Comparison of ENCODE assay signal across 26 cellular contexts in genomic region chr17:79698086-79698690, GRCh38. TPM values are rescaled to one million over a fixed set of nuclear protein-coding genes. Genes with fewer than 3 reads are reported as not detected.
"Had no signal": no experiment of that assay in that cellular context is flagged by ENCODE, and none has a peak within 500 bp of the region (broad histone marks: within the 10 kb centered on the region; RNA-seq: fewer than 3 reads in every experiment).

No MANE protein-coding gene starts in this region.

- H3K36me3 Mint-ChIP-seq: activated naive CD8-positive, alpha-beta T cell had no signal

- H3K4me1 ChIP-seq: SJSA1 had no signal

- H3K4me3 ChIP-seq: cardiac muscle cell, PC-9, SJSA1 had no signal

- DNase-seq: activated B cell treated with CpG ODN at 0.5 μM for 24 hours; activated CD4-positive, alpha-beta T cell treated with anti-CD3 and anti-CD28 coated beads for 1 hour; activated CD4-positive, alpha-beta T cell treated with anti-CD3 and anti-CD28 coated beads, Interleukin-2, amount 10 ng/mL, durations not matched to agents 24 days and 14 days; activated CD4-positive, alpha-beta T cell treated with anti-CD3 and anti-CD28 coated beads, Interleukin-2, amount 50 U/mL, for 48 hours; activated CD8-positive, alpha-beta memory T cell treated with anti-CD3 and anti-CD28 coated beads for 24 hours; activated effector memory CD4-positive, alpha-beta T cell treated with anti-CD3 and anti-CD28 coated beads, Interleukin-2, amount 50 U/mL, for 16 hours; activated naive CD4-positive, alpha-beta T cell treated with anti-CD3 and anti-CD28 coated beads for 36 hours; activated T-cell treated with anti-CD3 and anti-CD28 coated beads, Interleukin-2, amount 50 U/mL, for 4 hours; amygdala; brain microvascular endothelial cell; MM.1S; NCI-H1930; NCI-H2171; NCI-H226; PC-9; SHP77; SW 1271; T-helper 9 cell had no signal

- H3K27ac ChIP-seq: brain microvascular endothelial cell, cardiac muscle cell, KMS-11, PC-9, SJSA1 had no signal

- H3K27ac Mint-ChIP-seq: activated B cell treated with CpG ODN at 0.5 μM for 24 hours; activated CD4-positive, alpha-beta T cell treated with anti-CD3 and anti-CD28 coated beads, Interleukin-2, amount 10 ng/mL, durations not matched to agents 24 days and 14 days; activated naive CD4-positive, alpha-beta T cell treated with anti-CD3 and anti-CD28 coated beads for 36 hours; activated naive CD8-positive, alpha-beta T cell had no signal

- H3K4me2 ChIP-seq: KMS-11, PC-9 had no signal

- H3K9me3 Mint-ChIP-seq: activated B cell treated with CpG ODN at 0.5 μM for 24 hours; activated CD4-positive, alpha-beta T cell treated with anti-CD3 and anti-CD28 coated beads, Interleukin-2, amount 10 ng/mL, durations not matched to agents 24 days and 14 days; activated naive CD4-positive, alpha-beta T cell treated with anti-CD3 and anti-CD28 coated beads for 36 hours; activated T-cell treated with anti-CD3 and anti-CD28 coated beads, Interleukin-2, amount 50 U/mL, for 4 hours had no signal

- H3K9me3 ChIP-seq: SJSA1 had no signal

- H3K27me3 ChIP-seq: cardiac muscle cell had no signal

- ATAC-seq: activated T-cell treated with anti-CD3 and anti-CD28 coated beads, Interleukin-2, amount 50 U/mL, for 4 hours; SK-N-SH treated with all-trans-retinoic acid at 6 μM for 48 hours had no signal

- H3K4me3 Mint-ChIP-seq: activated B cell treated with CpG ODN at 0.5 μM for 24 hours; activated CD4-positive, alpha-beta T cell treated with anti-CD3 and anti-CD28 coated beads, Interleukin-2, amount 10 ng/mL, durations not matched to agents 24 days and 14 days; activated naive CD4-positive, alpha-beta T cell treated with anti-CD3 and anti-CD28 coated beads for 36 hours; activated naive CD8-positive, alpha-beta T cell; activated T-cell treated with anti-CD3 and anti-CD28 coated beads, Interleukin-2, amount 50 U/mL, for 4 hours had no signal

- H3K36me3 ChIP-seq: brain microvascular endothelial cell, cardiac muscle cell, SJSA1 had no signal

- H2AFZ ChIP-seq: PC-9 had no signal

RNA-seq across cellular contexts. Expression of gene ENPP7, which starts 32.6 kb away (rescaled TPM):
- total RNA-seq: activated CD4-positive, alpha-beta T cell treated with anti-CD3 and anti-CD28 coated beads, Interleukin-2, amount 10 ng/mL, durations not matched to agents 24 days and 14 days; activated naive CD4-positive, alpha-beta T cell treated with anti-CD3 and anti-CD28 coated beads for 36 hours; activated T-cell treated with anti-CD3 and anti-CD28 coated beads, Interleukin-2, amount 50 U/mL, for 4 hours; cardiac muscle cell; NCI-H460; PC-9; RPMI7951; SJSA1; T-helper 1 cell treated with Interleukin-12 subunit alpha and Interleukin-12 subunit beta and Interleukin-4 antibody, amounts not matched to agents 30 ng/mL and 1 ng/mL, for 36 hours had no signal
- polyA plus RNA-seq: cardiac muscle cell had no signal
